10 cellular contexts compared by ENCODE assay signal in genomic region chr3:124592658-124593441, GRCh38.
DNase-seq lines count a peak whose midpoint lies in the region; ATAC-seq, FAIRE-seq and TF ChIP-seq lines count a peak whose summit lies in the region.
"Had no signal": no experiment of that assay in that cellular context is flagged by ENCODE, and none has a peak within 500 bp of the region (broad histone marks: within the 10 kb centered on the region; RNA-seq: fewer than 3 reads in every experiment).

No MANE protein-coding gene starts in this region.

- WGBS in H1 (ENCODE audit: extremely low coverage in 1 of 2, insufficient coverage in 1 of 2, insufficient read length in 1 of 2, insufficient replicate concordance in 2 of 2, low coverage in 1 of 2, low lambda C conversion rate in 2 of 2, missing lambda C conversion rate in 1 of 2), 2 experiments, result 65% methylated on average over 3 of the region's 3 CpGs; no CpG with 5 or more reads in 1 of the 2 experiments
- 46 to 50% methylated on average over 1 to 3 of the region's 3 CpGs for WGBS in transverse colon (ENCODE audit: low coverage in 1 of 2), 2 donors

- ATAC-seq in activated naive CD4-positive, alpha-beta T cell treated with anti-CD3 and anti-CD28 coated beads, Interleukin-2, amount 50 U/mL, for 72 hours, result peak; percentile 69 to 86
- ATAC-seq in HG03280 (IDR thresholded peaks at IDR 0.05; ENCODE audit: unreplicated experiment), result peak; percentile 63

- H3K56ac ChIP-seq in H1 (replicated peaks; ENCODE audit: insufficient read length, low read depth, low read length), result no peak overlapping the region

- TF ChIP-seq POLR2A in H1 (IDR thresholded peaks at IDR 0.05; ENCODE audit: control extremely low read depth in 1 of 2, low read depth in 2 of 2, low read length in 2 of 2) (no peak), transverse colon (IDR thresholded peaks at IDR 0.05) (no peak), uterus (IDR thresholded peaks at IDR 0.05) (no peak)

- H2BK20ac ChIP-seq in H1 (ENCODE audit: low read length), result 0 out of 2 replicates have a peak overlapping the region, but pooled peaks have one; percentile 62

- no peak overlapping the region for H3K9ac ChIP-seq in H1 (replicated peaks in 1 of 4; ENCODE audit: extremely low read depth in 1 of 4, low read depth in 3 of 4, low read length in 3 of 4)
- H3K9ac ChIP-seq: BLaER1 treated with 17β-estradiol and CSF1 and Interleukin-3, amounts not matched to agents 10 nM and 100 nM had no signal

- H3K36me3 ChIP-seq in H1 (ENCODE audit: control insufficient read depth in 2 of 4, insufficient read depth in 4 of 4, low read length in 3 of 4) (no peaks in the 10 kb centered on the region), transverse colon (no peaks in the 10 kb centered on the region), uterus (no peaks in the 10 kb centered on the region)
- H3K36me3 ChIP-seq: BLaER1 treated with 17β-estradiol and CSF1 and Interleukin-3, amounts not matched to agents 10 nM and 100 nM had no signal

- no peak overlapping the region for H4K5ac ChIP-seq in H1 (ENCODE audit: insufficient read length, low read depth, low read length)

- H3K79me2 ChIP-seq in H1 (ENCODE audit: control insufficient read depth in 1 of 2, insufficient read depth in 2 of 2, low read length in 2 of 2), result no peaks in the 10 kb centered on the region

- peak; percentile 70 for FAIRE-seq in H1 (lab: Jason Lieb, UNC)

- no peak for TF ChIP-seq RAD21 in H1 (IDR thresholded peaks at IDR 0.05 in 1 of 2, conservative IDR thresholded peaks at IDR 0.05 in 1 of 2; ENCODE audit: low read depth in 2 of 2, low read length in 2 of 2)

- peak overlapping the region; percentile 21; the same call in 1 of the 2 replicates for H2BK5ac ChIP-seq in H1 (ENCODE audit: low read depth, low read length)

- H3K36me3 Mint-ChIP-seq in activated naive CD4-positive, alpha-beta T cell treated with anti-CD3 and anti-CD28 coated beads, Interleukin-2, amount 50 U/mL, for 72 hours, result peaks cover 0 to 16% of the 10 kb centered on the region in 2 donors
- no peaks in the 10 kb centered on the region for H3K36me3 Mint-ChIP-seq in activated naive CD4-positive, alpha-beta T cell treated with anti-CD3 and anti-CD28 coated beads, Interleukin-2, amount 10 ng/mL, durations not matched to agents 7 days and 5 days

- no peaks in the 10 kb centered on the region for H3K9me3 ChIP-seq in H1 (ENCODE audit: insufficient read depth in 2 of 2, low read depth in 1 of 2, low read length in 1 of 2)
- no peaks in the 10 kb centered on the region for H3K9me3 ChIP-seq in transverse colon
- H3K9me3 ChIP-seq in uterus, result no peaks in the 10 kb centered on the region
- H3K9me3 ChIP-seq: BLaER1 treated with 17β-estradiol and CSF1 and Interleukin-3, amounts not matched to agents 10 nM and 100 nM had no signal

- H3K23ac ChIP-seq in H1 (ENCODE audit: insufficient read length), result no peak overlapping the region

- H2AK5ac ChIP-seq in H1 (ENCODE audit: low read depth, low read length), result peak overlapping the region; percentile 60; the same call in 1 of the 2 replicates

- peak in 1 of 2 donors; percentile 33 for DNase-seq in activated naive CD4-positive, alpha-beta T cell treated with anti-CD3 and anti-CD28 coated beads, Interleukin-2, amount 50 U/mL, for 72 hours (ENCODE audit: low spot score in 2 of 2)
- no peak for DNase-seq in activated naive CD4-positive, alpha-beta T cell treated with anti-CD3 and anti-CD28 coated beads, Interleukin-2, amount 10 ng/mL, durations not matched to agents 7 days and 5 days
- peak in 1 of 2 experiments; percentile 45 for DNase-seq in H1 (ENCODE audit: low read depth in 1 of 2, low spot score in 2 of 2)
- DNase-seq in transverse colon, result peak; percentile 59
- DNase-seq in GM13976 (ENCODE audit: low spot score), result no peak
- DNase-seq in uterus, result no peak
- no peak for DNase-seq in activated CD4-positive, alpha-beta T cell treated with anti-CD3 and anti-CD28 coated beads, Interleukin-2, amount 50 U/mL, for 1 hour
- DNase-seq: effector CD8-positive, alpha-beta T cell had no signal

- peak overlapping the region; percentile 74 to 84 for H3K27ac Mint-ChIP-seq in activated naive CD4-positive, alpha-beta T cell treated with anti-CD3 and anti-CD28 coated beads, Interleukin-2, amount 50 U/mL, for 72 hours
- H3K27ac Mint-ChIP-seq in activated naive CD4-positive, alpha-beta T cell treated with anti-CD3 and anti-CD28 coated beads, Interleukin-2, amount 10 ng/mL, durations not matched to agents 7 days and 5 days, result no peak overlapping the region

- H3K27me3 ChIP-seq in H1 (replicated peaks in 1 of 4; ENCODE audit: control insufficient read depth in 3 of 4, extremely low read depth in 1 of 4, insufficient read depth in 3 of 4, low read length in 3 of 4) (no peaks in the 10 kb centered on the region; a peak in 2 of 7 replicates), transverse colon (no peaks in the 10 kb centered on the region), uterus (no peaks in the 10 kb centered on the region)
- H3K27me3 ChIP-seq: BLaER1 treated with 17β-estradiol and CSF1 and Interleukin-3, amounts not matched to agents 10 nM and 100 nM had no signal

- CTCF ChIA-PET in activated naive CD4-positive, alpha-beta T cell treated with anti-CD3 and anti-CD28 coated beads, Interleukin-2, amount 10 ng/mL, durations not matched to agents 7 days and 5 days (lab: Charles Lee), result no interaction called here
- CTCF ChIA-PET in H1 (lab: Charles Lee; ENCODE audit: partially characterized antibody), result interaction anchor here (0.8 kb wide), 1 partner anchor 92 kb away, joined by 3 read pairs; no protein-coding TSS in a partner anchor

- in situ Hi-C loops in transverse colon (cut with MboI; ENCODE audit: low pct_ligation_motif_present in 1 of 4, low pct_unique_long_range_greater_than_20kb in 1 of 4, low sequenced_read_pairs in 3 of 4), result loop anchor here in 1 of 4 donors (25.0 kb wide), 1 partner anchor 319 kb away; no protein-coding TSS in a partner anchor
- in situ Hi-C loops in GM13976 (cut with MboI; ENCODE audit: low sequenced_read_pairs, unreplicated experiment), result no loop called here

- POLR2A ChIA-PET in H1 (lab: Charles Lee; ENCODE audit: partially characterized antibody), result no interaction called here

- no peak overlapping the region for H3K4ac ChIP-seq in H1 (replicated peaks; ENCODE audit: insufficient read length, low read depth, low read length)

- H3K14ac ChIP-seq in H1 (ENCODE audit: insufficient read length), result no peak overlapping the region

- TF ChIP-seq EP300 in H1 (IDR thresholded peaks at IDR 0.05; ENCODE audit: borderline replicate concordance in 1 of 2, low read depth in 2 of 2, low read length in 2 of 2), result no peak
- TF ChIP-seq EP300 in transverse colon (IDR thresholded peaks at IDR 0.05; ENCODE audit: low read depth), result no peak

- H3K4me1 ChIP-seq in H1 (replicated peaks in 1 of 4; ENCODE audit: control insufficient read depth in 3 of 4, insufficient read depth in 4 of 4, low read length in 3 of 4) (peaks cover 2 to 10% (median 7%) of the 10 kb centered on the region in 4 experiments; a peak in 6 of 7 replicates), transverse colon (peaks cover 0 to 17% (median 8%) of the 10 kb centered on the region in 4 donors), uterus (no peaks in the 10 kb centered on the region)
- H3K4me1 ChIP-seq: BLaER1 treated with 17β-estradiol and CSF1 and Interleukin-3, amounts not matched to agents 10 nM and 100 nM had no signal

- peaks cover 31% of the 10 kb centered on the region for H3K27me3 Mint-ChIP-seq in activated naive CD4-positive, alpha-beta T cell treated with anti-CD3 and anti-CD28 coated beads, Interleukin-2, amount 10 ng/mL, durations not matched to agents 7 days and 5 days

- no peak overlapping the region for H4K91ac ChIP-seq in H1 (replicated peaks; ENCODE audit: insufficient read length, low read length)

- H3K79me1 ChIP-seq in H1 (ENCODE audit: low read depth, low read length), result no peaks in the 10 kb centered on the region

- peak overlapping the region; percentile 23 to 54; a peak in 3 of 4 replicates for H3K4me2 ChIP-seq in H1 (ENCODE audit: insufficient read depth in 1 of 2, low read depth in 2 of 2, low read length in 2 of 2)
- H3K4me2 ChIP-seq: BLaER1 treated with 17β-estradiol and CSF1 and Interleukin-3, amounts not matched to agents 10 nM and 100 nM had no signal

- no peaks in the 10 kb centered on the region for H3K23me2 ChIP-seq in H1 (ENCODE audit: low read depth, low read length)

- no peak overlapping the region for H2AFZ ChIP-seq in H1 (ENCODE audit: low read length)

- TF ChIP-seq CTCF in H1 (IDR thresholded peaks at IDR 0.05; ENCODE audit: control extremely low read depth in 1 of 3, insufficient read depth in 1 of 3, low read depth in 1 of 3, low read length in 3 of 3) (no peak), transverse colon (IDR thresholded peaks at IDR 0.05) (no peak), GM13976 (IDR thresholded peaks at IDR 0.05; ENCODE audit: borderline replicate concordance, control extremely low read depth, extremely low read depth, insufficient read depth, missing control alignments) (no peak), uterus (IDR thresholded peaks at IDR 0.05) (no peak)

- no peak overlapping the region for H2BK15ac ChIP-seq in H1 (ENCODE audit: low read length)

- H3K27ac ChIP-seq in H1 (ENCODE audit: low read depth, low read length) (no peak overlapping the region), transverse colon (peak overlapping the region in 2 of 4 donors; percentile 28 to 51), uterus (no peak overlapping the region)
- H3K27ac ChIP-seq: BLaER1 treated with 17β-estradiol and CSF1 and Interleukin-3, amounts not matched to agents 10 nM and 100 nM had no signal

- no peak overlapping the region for H2BK12ac ChIP-seq in H1 (ENCODE audit: low read depth, low read length)

- intact Hi-C loops in transverse colon (cut with DNase I; ENCODE audit: low total_unique reads) (no loop called here), uterus (cut with DNase I; ENCODE audit: low total_unique reads) (no loop called here)

- H4K8ac ChIP-seq in H1 (ENCODE audit: extremely low read depth, insufficient read depth, low read length), result no peak overlapping the region

- peaks cover 21% of the 10 kb centered on the region for H3K4me1 Mint-ChIP-seq in activated naive CD4-positive, alpha-beta T cell treated with anti-CD3 and anti-CD28 coated beads, Interleukin-2, amount 10 ng/mL, durations not matched to agents 7 days and 5 days

- no peak overlapping the region for H2BK120ac ChIP-seq in H1 (replicated peaks; ENCODE audit: low read depth, low read length)

- no peaks in the 10 kb centered on the region for H4K20me1 ChIP-seq in H1 (replicated peaks in 1 of 2; ENCODE audit: control insufficient read depth in 1 of 2, insufficient read depth in 2 of 2, low read length in 2 of 2)
- H4K20me1 ChIP-seq: BLaER1 treated with 17β-estradiol and CSF1 and Interleukin-3, amounts not matched to agents 10 nM and 100 nM had no signal

- H3K9me3 Mint-ChIP-seq in activated naive CD4-positive, alpha-beta T cell treated with anti-CD3 and anti-CD28 coated beads, Interleukin-2, amount 50 U/mL, for 72 hours, result peaks cover 0 to 4% of the 10 kb centered on the region in 2 donors
- H3K9me3 Mint-ChIP-seq in activated naive CD4-positive, alpha-beta T cell treated with anti-CD3 and anti-CD28 coated beads, Interleukin-2, amount 10 ng/mL, durations not matched to agents 7 days and 5 days, result no peaks in the 10 kb centered on the region

- H3K18ac ChIP-seq in H1 (ENCODE audit: extremely low read depth, low read length), result peak overlapping the region; percentile 27; the same call in 1 of the 2 replicates

- H3K4me3 ChIP-seq in H1 (ENCODE audit: extremely low read depth in 1 of 4, insufficient read depth in 2 of 4, low read depth in 3 of 4, low read length in 4 of 4) (0 out of 8 replicates have a peak overlapping the region, but pooled peaks of 1 of the 4 experiments have one; percentile 23), transverse colon (no peak overlapping the region), uterus (no peak overlapping the region)
- H3K4me3 ChIP-seq: BLaER1 treated with 17β-estradiol and CSF1 and Interleukin-3, amounts not matched to agents 10 nM and 100 nM had no signal

- H3K4me3 Mint-ChIP-seq in activated naive CD4-positive, alpha-beta T cell treated with anti-CD3 and anti-CD28 coated beads, Interleukin-2, amount 10 ng/mL, durations not matched to agents 7 days and 5 days, result no peak overlapping the region
